In the genomic region with DNA sequence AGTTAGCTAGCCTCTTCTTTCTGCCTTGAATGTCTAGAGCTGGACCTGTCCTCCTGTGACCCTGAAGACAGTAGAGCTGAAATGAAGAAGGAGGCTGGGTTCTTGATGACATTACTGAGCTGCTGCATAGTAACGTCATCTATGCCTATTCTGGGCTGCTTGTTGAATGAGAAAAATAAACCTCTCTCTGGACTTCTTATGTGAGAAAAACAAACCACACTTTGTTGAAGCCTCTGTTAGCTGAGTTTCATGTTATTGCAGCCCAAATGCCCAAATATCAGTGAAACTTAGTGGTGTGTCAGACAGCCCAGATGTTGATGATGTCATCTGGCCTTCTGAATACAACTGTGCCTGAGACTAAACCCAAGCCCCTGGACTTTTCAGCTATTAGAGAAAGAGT, we compare ENCODE assay signal across 9 cellular contexts.
DNase-seq lines count a peak whose midpoint lies in the region; ATAC-seq and TF ChIP-seq lines count a peak whose summit lies in the region.
"Had no signal": no experiment of that assay in that cellular context is flagged by ENCODE, and none has a peak within 500 bp of the region (broad histone marks: within the 10 kb centered on the region; RNA-seq: fewer than 3 reads in every experiment).

No MANE protein-coding gene starts in this region.

- no peaks in the 10 kb centered on the region for H3K9me3 Mint-ChIP-seq in T-helper 1 cell treated with Interleukin-12 subunit alpha and Interleukin-12 subunit beta and Interleukin-4 antibody, amounts not matched to agents 30 μg/mL and 1 μg/mL, for 36 hours
- H3K9me3 Mint-ChIP-seq in naive thymus-derived CD8-positive, alpha-beta T cell, result no peaks in the 10 kb centered on the region
- no peaks in the 10 kb centered on the region for H3K9me3 Mint-ChIP-seq in progenitor cell of endocrine pancreas (ENCODE audit: low read depth)

- peaks cover 32% of the 10 kb centered on the region for H3K4me1 Mint-ChIP-seq in T-helper 1 cell treated with Interleukin-12 subunit alpha and Interleukin-12 subunit beta and Interleukin-4 antibody, amounts not matched to agents 30 μg/mL and 1 μg/mL, for 36 hours (ENCODE audit: low read depth)
- peaks cover 5 to 15% (median 11%) of the 10 kb centered on the region in 4 donors for H3K4me1 Mint-ChIP-seq in naive thymus-derived CD8-positive, alpha-beta T cell
- peaks cover 1% of the 10 kb centered on the region for H3K4me1 Mint-ChIP-seq in progenitor cell of endocrine pancreas (ENCODE audit: low read depth)

- POLR2A ChIA-PET in naive thymus-derived CD8-positive, alpha-beta T cell (lab: Charles Lee), result interaction anchor here (0.6 to 1.2 kb wide), 3 partner anchors 243 to 815 kb away, joined by 3 to 4 read pairs (median 3); partner anchors contain the start of gene FUT8

- TF ChIP-seq CTCF in progenitor cell of endocrine pancreas (IDR thresholded peaks at IDR 0.05; ENCODE audit: unreplicated experiment), result no peak

- H3K27ac Mint-ChIP-seq in T-helper 1 cell treated with Interleukin-12 subunit alpha and Interleukin-12 subunit beta and Interleukin-4 antibody, amounts not matched to agents 30 μg/mL and 1 μg/mL, for 36 hours, result peak overlapping the region; percentile 61
- peak overlapping the region in 2 of 10 donors; percentile 12 to 75 for H3K27ac Mint-ChIP-seq in naive thymus-derived CD8-positive, alpha-beta T cell
- H3K27ac Mint-ChIP-seq in progenitor cell of endocrine pancreas, result no peak overlapping the region

- H3K4me3 Mint-ChIP-seq in T-helper 1 cell treated with Interleukin-12 subunit alpha and Interleukin-12 subunit beta and Interleukin-4 antibody, amounts not matched to agents 30 μg/mL and 1 μg/mL, for 36 hours, result peak overlapping the region; percentile 8
- H3K4me3 Mint-ChIP-seq in naive thymus-derived CD8-positive, alpha-beta T cell, result peak overlapping the region in 1 of 10 donors; percentile 41
- no peak overlapping the region for H3K4me3 Mint-ChIP-seq in progenitor cell of endocrine pancreas (ENCODE audit: low read depth)

- H3K27me3 Mint-ChIP-seq in T-helper 1 cell treated with Interleukin-12 subunit alpha and Interleukin-12 subunit beta and Interleukin-4 antibody, amounts not matched to agents 30 μg/mL and 1 μg/mL, for 36 hours (ENCODE audit: low read depth), result no peaks in the 10 kb centered on the region
- H3K27me3 Mint-ChIP-seq in naive thymus-derived CD8-positive, alpha-beta T cell, result peaks cover 5 to 16% (median 9%) of the 10 kb centered on the region in 5 donors
- H3K27me3 Mint-ChIP-seq in progenitor cell of endocrine pancreas, result peaks cover 38% of the 10 kb centered on the region

- DNase-seq in midbrain (lab: John Stamatoyannopoulos, UW) (peak; percentile 66), GDM1 (lab: John Stamatoyannopoulos, UW) (no peak), progenitor cell of endocrine pancreas (ENCODE audit: low spot score, unreplicated experiment) (no peak)
- DNase-seq in naive thymus-derived CD8-positive, alpha-beta T cell, result no peak
- DNase-seq in activated CD4-positive, alpha-beta T cell treated with anti-CD3 and anti-CD28 coated beads for 1 hour, result no peak

- ATAC-seq in GM18870 (IDR thresholded peaks at IDR 0.05; ENCODE audit: unreplicated experiment) (peak; percentile 81), HG02678 (IDR thresholded peaks at IDR 0.05; ENCODE audit: unreplicated experiment) (peak; percentile 93)
- ATAC-seq in naive thymus-derived CD8-positive, alpha-beta T cell, result no peak
- ATAC-seq: Panc1 had no signal

- H3K36me3 Mint-ChIP-seq in T-helper 1 cell treated with Interleukin-12 subunit alpha and Interleukin-12 subunit beta and Interleukin-4 antibody, amounts not matched to agents 30 μg/mL and 1 μg/mL, for 36 hours (ENCODE audit: low read depth), result peaks cover 4% of the 10 kb centered on the region
- H3K36me3 Mint-ChIP-seq in naive thymus-derived CD8-positive, alpha-beta T cell, result no peaks in the 10 kb centered on the region
- H3K36me3 Mint-ChIP-seq in progenitor cell of endocrine pancreas (ENCODE audit: insufficient read depth), result no peaks in the 10 kb centered on the region

Comparison
In these comparisons a context has a peak if more than half of its experiments do, and no peak if none do; other contexts are left out.
1. ATAC-seq: peak in GM18870 (single experiment) and HG02678 (single experiment); none in naive thymus-derived CD8-positive, alpha-beta T cell (0 of 2).